ENCODE assay signal across 17 cellular contexts in genomic region chr11:19493446-19493845, GRCh38.
DNase-seq lines count a peak whose midpoint lies in the region; ATAC-seq and FAIRE-seq lines count a peak whose summit lies in the region.
"Had no signal": no experiment of that assay in that cellular context is flagged by ENCODE, and none has a peak within 500 bp of the region (broad histone marks: within the 10 kb centered on the region; RNA-seq: fewer than 3 reads in every experiment).

No MANE protein-coding gene starts in this region.

- H3K27me3 Mint-ChIP-seq in activated T-cell treated with anti-CD3 and anti-CD28 coated beads, Interleukin-2, amount 50 U/mL, for 4 hours (ENCODE audit: low read depth), result peaks cover 19% of the 10 kb centered on the region
- H3K27me3 Mint-ChIP-seq: activated naive CD4-positive, alpha-beta T cell treated with anti-CD3 and anti-CD28 coated beads, Interleukin-2, amount 10 ng/mL, durations not matched to agents 7 days and 5 days had no signal

- no peak for ATAC-seq in activated T-cell treated with anti-CD3 and anti-CD28 coated beads, Interleukin-2, amount 50 U/mL, for 4 hours
- ATAC-seq: left lung, Panc1 had no signal

- H3K9me3 Mint-ChIP-seq in activated T-cell treated with anti-CD3 and anti-CD28 coated beads, Interleukin-2, amount 50 U/mL, for 4 hours, result no peaks in the 10 kb centered on the region
- H3K9me3 Mint-ChIP-seq: activated naive CD4-positive, alpha-beta T cell treated with anti-CD3 and anti-CD28 coated beads, Interleukin-2, amount 10 ng/mL, durations not matched to agents 7 days and 5 days; CD4-positive, CD25-positive, alpha-beta regulatory T cell had no signal

- no peak overlapping the region for H3K4me3 Mint-ChIP-seq in activated T-cell treated with anti-CD3 and anti-CD28 coated beads, Interleukin-2, amount 50 U/mL, for 4 hours
- H3K4me3 Mint-ChIP-seq: activated naive CD4-positive, alpha-beta T cell treated with anti-CD3 and anti-CD28 coated beads, Interleukin-2, amount 10 ng/mL, durations not matched to agents 7 days and 5 days; CD4-positive, CD25-positive, alpha-beta regulatory T cell had no signal

- H3K4me1 Mint-ChIP-seq in activated T-cell treated with anti-CD3 and anti-CD28 coated beads, Interleukin-2, amount 50 U/mL, for 4 hours (ENCODE audit: low read depth), result no peaks in the 10 kb centered on the region
- H3K4me1 Mint-ChIP-seq: activated naive CD4-positive, alpha-beta T cell treated with anti-CD3 and anti-CD28 coated beads, Interleukin-2, amount 10 ng/mL, durations not matched to agents 7 days and 5 days; CD4-positive, CD25-positive, alpha-beta regulatory T cell had no signal

- DNase-seq in NCI-H2081 (lab: John Stamatoyannopoulos, UW) (peak; percentile 24 to 29), NCI-H2081 treated with DMSO at 0.1 percent for 48 hours (lab: John Stamatoyannopoulos, UW) (no peak), NCI-H1105 (lab: John Stamatoyannopoulos, UW) (peak; percentile 49), NCI-H69 (lab: John Stamatoyannopoulos, UW) (peak; percentile 38), myocyte (ENCODE audit: low read depth) (peak; percentile 58), RCC 7860 (ENCODE audit: low spot score) (no peak), SKM-1 (lab: John Stamatoyannopoulos, UW; ENCODE audit: unreplicated experiment) (no peak)
- DNase-seq in activated T-cell treated with anti-CD3 and anti-CD28 coated beads, Interleukin-2, amount 50 U/mL, for 4 hours, result no peak
- DNase-seq: activated CD4-positive, alpha-beta T cell treated with anti-CD3 and anti-CD28 coated beads, Interleukin-2, amount 50 U/mL, for 1 hour; activated naive CD4-positive, alpha-beta T cell treated with anti-CD3 and anti-CD28 coated beads, Interleukin-2, amount 10 ng/mL, durations not matched to agents 7 days and 5 days; aorta; CD4-positive, CD25-positive, alpha-beta regulatory T cell; effector CD4-positive, alpha-beta T cell; left lung; stimulated activated naive CD4-positive, alpha-beta T cell had no signal

- no peaks in the 10 kb centered on the region for H3K36me3 Mint-ChIP-seq in activated T-cell treated with anti-CD3 and anti-CD28 coated beads, Interleukin-2, amount 50 U/mL, for 4 hours (ENCODE audit: insufficient read depth)
- H3K36me3 Mint-ChIP-seq: activated naive CD4-positive, alpha-beta T cell treated with anti-CD3 and anti-CD28 coated beads, Interleukin-2, amount 10 ng/mL, durations not matched to agents 7 days and 5 days; CD4-positive, CD25-positive, alpha-beta regulatory T cell had no signal

- no peak for FAIRE-seq in RCC 7860 (lab: Jason Lieb, UNC)
- FAIRE-seq: A204.1 had no signal

Comparison
In these comparisons a context has a peak if more than half of its experiments do, and no peak if none do; other contexts are left out.
1. DNase-seq: peak in NCI-H2081 (2 of 2), NCI-H1105 (single experiment), NCI-H69 (single experiment) and myocyte (single experiment); none in NCI-H2081 treated with DMSO at 0.1 percent for 48 hours (single experiment), activated T-cell treated with anti-CD3 and anti-CD28 coated beads, Interleukin-2, amount 50 U/mL, for 4 hours (single experiment), RCC 7860 (single experiment) and SKM-1 (single experiment).